ENCODE assay signal across 14 cellular contexts in the genomic region with DNA sequence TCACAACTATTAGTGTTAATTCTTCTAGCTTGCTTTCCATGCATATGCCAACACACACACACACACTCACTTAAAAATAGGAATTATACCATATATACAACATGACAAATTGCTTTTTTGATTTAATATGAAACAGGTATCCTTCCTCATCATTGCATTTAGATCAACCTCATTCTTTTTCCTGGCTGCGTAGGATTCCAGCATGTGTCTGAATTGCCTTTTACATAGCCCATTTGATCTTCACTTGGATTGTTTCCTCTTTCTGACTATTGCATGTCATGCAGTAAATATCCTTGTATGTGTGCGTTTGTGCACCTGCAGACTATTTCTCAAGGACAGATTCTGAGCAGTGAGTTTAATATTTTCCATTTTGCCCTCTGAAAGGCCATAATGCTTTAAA. TPM values are rescaled to one million over a fixed set of nuclear protein-coding genes. Genes with fewer than 3 reads are reported as not detected.
DNase-seq lines count a peak whose midpoint lies in the region; ATAC-seq and TF ChIP-seq lines count a peak whose summit lies in the region.
"Had no signal": no experiment of that assay in that cellular context is flagged by ENCODE, and none has a peak within 500 bp of the region (broad histone marks: within the 10 kb centered on the region; RNA-seq: fewer than 3 reads in every experiment).

No MANE protein-coding gene starts in this region.

- no peak overlapping the region for H3K4me3 Mint-ChIP-seq in CD4-positive, alpha-beta T cell
- H3K4me3 Mint-ChIP-seq in H9, result no peak overlapping the region
- H3K4me3 Mint-ChIP-seq in endothelial cell (ENCODE audit: unreplicated experiment), result peak overlapping the region; percentile 52
- no peak overlapping the region for H3K4me3 Mint-ChIP-seq in activated naive CD4-positive, alpha-beta T cell treated with anti-CD3 and anti-CD28 coated beads for 36 hours
- H3K4me3 Mint-ChIP-seq: CD14-positive monocyte; CD8-positive, alpha-beta memory T cell; HFFc6 had no signal

- no peak for TF ChIP-seq CTCF in CD4-positive, alpha-beta T cell (IDR thresholded peaks at IDR 0.05)
- TF ChIP-seq CTCF in H9 (conservative IDR thresholded peaks at IDR 0.05), result no peak
- TF ChIP-seq CTCF in endothelial cell (IDR thresholded peaks at IDR 0.05; ENCODE audit: unreplicated experiment), result no peak
- no peak for TF ChIP-seq CTCF in thyroid gland (IDR thresholded peaks at IDR 0.05)
- no peak for TF ChIP-seq CTCF in mucosa of descending colon (IDR thresholded peaks at IDR 0.05)

- ATAC-seq in CD4-positive, alpha-beta T cell (ENCODE audit: poor library complexity), result no peak
- ATAC-seq in mucosa of descending colon, result no peak
- ATAC-seq: HepG2 had no signal

- H3K4me3 ChIP-seq in thyroid gland (replicated peaks in 1 of 3), result no peak overlapping the region
- H3K4me3 ChIP-seq in mucosa of descending colon, result no peak overlapping the region
- H3K4me3 ChIP-seq: HAP-1 had no signal

- no peak overlapping the region for H3K14ac ChIP-seq in H9 (ENCODE audit: insufficient read depth, low read length)

- H3K27me3 ChIP-seq in CD4-positive, alpha-beta T cell (ENCODE audit: control insufficient read depth, insufficient read depth, low read length), result no peaks in the 10 kb centered on the region
- H3K27me3 ChIP-seq in H9 (ENCODE audit: insufficient read depth, low read length), result no peaks in the 10 kb centered on the region
- no peaks in the 10 kb centered on the region for H3K27me3 ChIP-seq in thyroid gland

- H4K5ac ChIP-seq in H9 (ENCODE audit: insufficient read length, low read depth, low read length), result no peak overlapping the region

- CTCF ChIA-PET in CD4-positive, alpha-beta T cell (lab: Charles Lee), result interaction anchor here (0.7 to 1.2 kb wide), 2 partner anchors 11 to 19 kb away, joined by 3 to 4 read pairs; no protein-coding TSS in a partner anchor
- CTCF ChIA-PET in activated naive CD4-positive, alpha-beta T cell treated with anti-CD3 and anti-CD28 coated beads for 36 hours (lab: Charles Lee), result interaction anchor here (0.9 to 2.4 kb wide), 3 partner anchors 20 to 152 kb away, joined by 4 to 8 read pairs (median 6); no protein-coding TSS in a partner anchor

- H3K36me3 Mint-ChIP-seq in CD4-positive, alpha-beta T cell (ENCODE audit: low read depth), result peaks cover 88% of the 10 kb centered on the region
- peaks cover 57 to 71% (median 58%) of the 10 kb centered on the region in 3 experiments for H3K36me3 Mint-ChIP-seq in H9 (ENCODE audit: insufficient read depth in 1 of 3, low read depth in 3 of 3)
- H3K36me3 Mint-ChIP-seq in endothelial cell (ENCODE audit: low read depth, unreplicated experiment), result peaks cover 61% of the 10 kb centered on the region
- peaks cover 27% of the 10 kb centered on the region for H3K36me3 Mint-ChIP-seq in activated naive CD4-positive, alpha-beta T cell treated with anti-CD3 and anti-CD28 coated beads for 36 hours (ENCODE audit: low read depth)

- H3K4me2 ChIP-seq in H9 (ENCODE audit: insufficient read depth, insufficient read length, low read length), result no peak overlapping the region

- no peak overlapping the region for H3K4ac ChIP-seq in H9 (ENCODE audit: low read depth, low read length)

- no peak overlapping the region for H2BK20ac ChIP-seq in H9 (ENCODE audit: low read depth, low read length, poor library complexity, severe bottlenecking)

- POLR2A ChIA-PET in CD4-positive, alpha-beta T cell (lab: Charles Lee), result no interaction called here

- intact Hi-C loops in CD4-positive, alpha-beta T cell (cut with DNase I, micrococcal nuclease), result no loop called here
- intact Hi-C loops in thyroid gland (cut with DNase I) (loop anchor here (5.0 kb wide), 1 partner anchor 56 kb away; no protein-coding TSS in a partner anchor), mucosa of descending colon (cut with DNase I, micrococcal nuclease) (loop anchor here in 1 of 2 donors (10.0 kb wide), 1 partner anchor 74 kb away; no protein-coding TSS in a partner anchor)
- intact Hi-C loops in activated naive CD4-positive, alpha-beta T cell treated with anti-CD3 and anti-CD28 coated beads for 36 hours (cut with micrococcal nuclease), result no loop called here

- no peaks in the 10 kb centered on the region for H3K23me2 ChIP-seq in H9 (ENCODE audit: insufficient read length, low read depth, low read length, poor library complexity, severe bottlenecking)

- no peaks in the 10 kb centered on the region for H3K79me1 ChIP-seq in H9 (ENCODE audit: insufficient read depth, low read depth, low read length, poor library complexity, severe bottlenecking)

- no peak overlapping the region for H4K8ac ChIP-seq in H9 (replicated peaks; ENCODE audit: insufficient read length, low read depth, low read length)

- H3K4me1 Mint-ChIP-seq in CD4-positive, alpha-beta T cell (ENCODE audit: low read depth), result peaks cover 25% of the 10 kb centered on the region
- H3K4me1 Mint-ChIP-seq in H9, result peaks cover 33 to 37% of the 10 kb centered on the region in 2 experiments
- peaks cover 17% of the 10 kb centered on the region for H3K4me1 Mint-ChIP-seq in endothelial cell (ENCODE audit: unreplicated experiment)
- H3K4me1 Mint-ChIP-seq in activated naive CD4-positive, alpha-beta T cell treated with anti-CD3 and anti-CD28 coated beads for 36 hours (ENCODE audit: low read depth), result peaks cover 23% of the 10 kb centered on the region

- H2BK120ac ChIP-seq in H9 (ENCODE audit: low read depth, low read length, poor library complexity, severe bottlenecking), result no peak overlapping the region

- no CpG with 5 or more reads among the region's 2 CpGs for WGBS in H9 (ENCODE audit: extremely low coverage, insufficient read length, low lambda C conversion rate)
- 94 to 98% methylated on average over 2 of the region's 2 CpGs for WGBS in thyroid gland, 2 donors

- H3K23ac ChIP-seq in H9 (ENCODE audit: insufficient read length, low read depth, low read length), result no peak overlapping the region

- no peak overlapping the region for H3K27ac ChIP-seq in CD4-positive, alpha-beta T cell (ENCODE audit: low read depth, low read length)
- H3K27ac ChIP-seq in H9 (ENCODE audit: insufficient read length, low read depth, low read length) (peak overlapping the region; percentile 24), thyroid gland (peak overlapping the region; percentile 75 to 87 (median 87))

- no peak overlapping the region for H3K18ac ChIP-seq in H9 (ENCODE audit: insufficient read length, low read depth, low read length)

- H3K9me3 Mint-ChIP-seq in CD4-positive, alpha-beta T cell, result no peaks in the 10 kb centered on the region
- H3K9me3 Mint-ChIP-seq in H9 (no peaks in the 10 kb centered on the region), endothelial cell (ENCODE audit: unreplicated experiment) (no peaks in the 10 kb centered on the region)
- H3K9me3 Mint-ChIP-seq in activated naive CD4-positive, alpha-beta T cell treated with anti-CD3 and anti-CD28 coated beads for 36 hours, result no peaks in the 10 kb centered on the region
- H3K9me3 Mint-ChIP-seq: CD8-positive, alpha-beta memory T cell; HFFc6 had no signal

- peaks cover 15 to 53% of the 10 kb centered on the region in 2 donors for H3K36me3 ChIP-seq in thyroid gland
- no peaks in the 10 kb centered on the region for H3K36me3 ChIP-seq in mucosa of descending colon (ENCODE audit: low read depth)

- H3K9ac ChIP-seq in H9 (ENCODE audit: extremely low read depth, insufficient read length, low read length), result no peak overlapping the region

- no peaks in the 10 kb centered on the region for H3K79me2 ChIP-seq in H9 (ENCODE audit: insufficient read depth, low read length)

- H3K27me3 Mint-ChIP-seq in CD4-positive, alpha-beta T cell, result no peaks in the 10 kb centered on the region
- H3K27me3 Mint-ChIP-seq in H9 (ENCODE audit: low read depth) (no peaks in the 10 kb centered on the region), endothelial cell (ENCODE audit: unreplicated experiment) (peaks cover 16% of the 10 kb centered on the region)
- no peaks in the 10 kb centered on the region for H3K27me3 Mint-ChIP-seq in activated naive CD4-positive, alpha-beta T cell treated with anti-CD3 and anti-CD28 coated beads for 36 hours (ENCODE audit: low read depth)
- H3K27me3 Mint-ChIP-seq: CD8-positive, alpha-beta memory T cell had no signal

- H2AFZ ChIP-seq in H9 (ENCODE audit: low read length), result no peak overlapping the region

- H2BK5ac ChIP-seq in H9 (ENCODE audit: insufficient read length, low read length), result no peak overlapping the region

- H2BK15ac ChIP-seq in H9 (ENCODE audit: low read depth, low read length), result no peak overlapping the region

- no peaks in the 10 kb centered on the region for H4K20me1 ChIP-seq in H9 (ENCODE audit: control insufficient read depth, insufficient read depth, insufficient read length)

- no peak overlapping the region for H3T11ph ChIP-seq in H9 (ENCODE audit: low read length)

- H3K27ac Mint-ChIP-seq in CD4-positive, alpha-beta T cell, result peak overlapping the region; percentile 56
- H3K27ac Mint-ChIP-seq in H9 (peak overlapping the region in 1 of 3 experiments; percentile 93; a peak in 3 of 7 replicates), endothelial cell (ENCODE audit: unreplicated experiment) (no peak overlapping the region)
- H3K27ac Mint-ChIP-seq in activated naive CD4-positive, alpha-beta T cell treated with anti-CD3 and anti-CD28 coated beads for 36 hours, result no peak overlapping the region
- H3K27ac Mint-ChIP-seq: HFFc6 had no signal

- no peaks in the 10 kb centered on the region for H3K9me3 ChIP-seq in CD4-positive, alpha-beta T cell (ENCODE audit: control insufficient read depth, low read length)
- H3K9me3 ChIP-seq in H9 (ENCODE audit: control insufficient read depth, low read depth, low read length), result no peaks in the 10 kb centered on the region
- H3K9me3 ChIP-seq in thyroid gland, result no peaks in the 10 kb centered on the region
- no peaks in the 10 kb centered on the region for H3K9me3 ChIP-seq in mucosa of descending colon
- H3K9me3 ChIP-seq: Caco-2, HAP-1 had no signal

- H2AK5ac ChIP-seq in H9 (ENCODE audit: insufficient read length, low read length), result no peak overlapping the region

- DNase-seq in CD4-positive, alpha-beta T cell, result no peak
- DNase-seq in H9 (no peak), endothelial cell (ENCODE audit: low spot score) (no peak), thyroid gland (no peak), mucosa of descending colon (no peak)
- no peak for DNase-seq in activated naive CD4-positive, alpha-beta T cell treated with anti-CD3 and anti-CD28 coated beads for 36 hours
- DNase-seq: Caco-2; CD8-positive, alpha-beta memory T cell; DND-41; GDM1; HFFc6 had no signal

- H4K91ac ChIP-seq in H9 (ENCODE audit: insufficient read length, low read depth, low read length), result no peak overlapping the region

- H3K56ac ChIP-seq in H9 (ENCODE audit: insufficient read length, low read depth, low read length), result no peak overlapping the region

- TF ChIP-seq POLR2A in thyroid gland (IDR thresholded peaks at IDR 0.05), result no peak

- no peak overlapping the region for H2BK12ac ChIP-seq in H9 (ENCODE audit: insufficient read length, low read depth, low read length)

- H3K4me1 ChIP-seq in H9 (ENCODE audit: insufficient read depth, low read length) (peaks cover 16% of the 10 kb centered on the region; the same call in 1 of the 2 replicates), thyroid gland (peaks cover 41 to 46% of the 10 kb centered on the region in 2 donors), mucosa of descending colon (ENCODE audit: low read depth) (peaks cover 7% of the 10 kb centered on the region)
- H3K4me1 ChIP-seq: HAP-1 had no signal

RNA-seq across cellular contexts. Expression of gene TACR2, which starts 28.2 kb away (rescaled TPM):
- total RNA-seq in CD4-positive, alpha-beta T cell, result not detected
- total RNA-seq in H9 (2021) (not detected in 2 replicates), endothelial cell (ENCODE audit: unreplicated experiment) (not detected), thyroid gland (not detected), mucosa of descending colon (100 to 1,000 TPM in 1 of 3 donors, 1 to 10 TPM in 2; 6.3 to 204 (median 9.5) TPM)
- not detected for total RNA-seq in activated naive CD4-positive, alpha-beta T cell treated with anti-CD3 and anti-CD28 coated beads for 36 hours
- total RNA-seq: CD8-positive, alpha-beta memory T cell; HepG2; HFFc6 had no signal
